ENCODE assay signal across 35 cellular contexts in genomic region chr22:27556371-27556770, GRCh38.
"Had no signal": no experiment of that assay in that cellular context is flagged by ENCODE, and none has a peak within 500 bp of the region (broad histone marks: within the 10 kb centered on the region; RNA-seq: fewer than 3 reads in every experiment).

No MANE protein-coding gene starts in this region.

- H3K4me3 Mint-ChIP-seq: activated CD4-positive, alpha-beta T cell treated with anti-CD3 and anti-CD28 coated beads for 36 hours; activated CD4-positive, alpha-beta T cell treated with anti-CD3 and anti-CD28 coated beads, Interleukin-2, amount 10 ng/mL, durations not matched to agents 7 days and 5 days; activated CD8-positive, alpha-beta T cell treated with anti-CD3 and anti-CD28 coated beads, Interleukin-2, amount 10 ng/mL, durations not matched to agents 7 days and 5 days; activated naive CD4-positive, alpha-beta T cell treated with anti-CD3 and anti-CD28 coated beads, Interleukin-2, amount 50 U/mL, for 24 hours; activated naive CD8-positive, alpha-beta T cell treated with anti-CD3 and anti-CD28 coated beads, Interleukin-2, amount 10 ng/mL, durations not matched to agents 7 days and 5 days; activated T-cell treated with anti-CD3 and anti-CD28 coated beads, Interleukin-2, amount 50 U/mL, for 24 hours; T-helper 1 cell treated with Interleukin-12 subunit alpha and Interleukin-12 subunit beta and Interleukin-4 antibody, amounts not matched to agents 30 μg/mL and 1 μg/mL, for 36 hours; T-helper 2 cell treated with Interferon-gamma antibody and Interleukin-4, amounts not matched to agents 5 μg/mL and 100 μg/mL, for 36 hours; WTC11 had no signal

- ATAC-seq: activated CD4-positive, alpha-beta T cell treated with anti-CD3 and anti-CD28 coated beads for 36 hours; activated CD4-positive, CD25-positive, alpha-beta regulatory T cell treated with anti-CD3 and anti-CD28 coated beads, Interleukin-2, amount 50 U/mL, for 24 hours; activated CD8-positive, alpha-beta T cell treated with anti-CD3 and anti-CD28 coated beads, Interleukin-2, amount 10 ng/mL, durations not matched to agents 7 days and 5 days; PC-3; WTC11 had no signal

- H3K27ac Mint-ChIP-seq: activated CD4-positive, alpha-beta T cell treated with anti-CD3 and anti-CD28 coated beads for 36 hours; activated CD4-positive, alpha-beta T cell treated with anti-CD3 and anti-CD28 coated beads, Interleukin-2, amount 10 ng/mL, durations not matched to agents 7 days and 5 days; activated CD8-positive, alpha-beta T cell treated with anti-CD3 and anti-CD28 coated beads, Interleukin-2, amount 10 ng/mL, durations not matched to agents 7 days and 5 days; activated naive CD4-positive, alpha-beta T cell treated with anti-CD3 and anti-CD28 coated beads, Interleukin-2, amount 50 U/mL, for 24 hours; activated naive CD8-positive, alpha-beta T cell treated with anti-CD3 and anti-CD28 coated beads, Interleukin-2, amount 10 ng/mL, durations not matched to agents 7 days and 5 days; activated T-cell treated with anti-CD3 and anti-CD28 coated beads, Interleukin-2, amount 50 U/mL, for 24 hours; activated T-helper 2 cell treated with anti-CD3 and anti-CD28 coated beads, Interferon-gamma antibody, Interleukin-2, Interleukin-4, amounts not matched to agents 10 μg/mL and 5 μg/mL and 100 μg/mL, durations not matched to agents 14 hours and 24 hours and 36 hours; T-helper 1 cell treated with Interleukin-12 subunit alpha and Interleukin-12 subunit beta and Interleukin-4 antibody, amounts not matched to agents 30 μg/mL and 1 μg/mL, for 36 hours; T-helper 2 cell treated with Interferon-gamma antibody and Interleukin-4, amounts not matched to agents 5 μg/mL and 100 μg/mL, for 36 hours; WTC11 had no signal

- H3K4me1 Mint-ChIP-seq: activated CD4-positive, alpha-beta T cell treated with anti-CD3 and anti-CD28 coated beads for 36 hours; activated CD4-positive, alpha-beta T cell treated with anti-CD3 and anti-CD28 coated beads, Interleukin-2, amount 10 ng/mL, durations not matched to agents 7 days and 5 days; activated naive CD4-positive, alpha-beta T cell treated with anti-CD3 and anti-CD28 coated beads, Interleukin-2, amount 50 U/mL, for 24 hours; activated naive CD8-positive, alpha-beta T cell treated with anti-CD3 and anti-CD28 coated beads, Interleukin-2, amount 10 ng/mL, durations not matched to agents 7 days and 5 days had no signal

- H3K36me3 Mint-ChIP-seq: activated naive CD4-positive, alpha-beta T cell treated with anti-CD3 and anti-CD28 coated beads, Interleukin-2, amount 50 U/mL, for 24 hours; activated naive CD8-positive, alpha-beta T cell treated with anti-CD3 and anti-CD28 coated beads, Interleukin-2, amount 10 ng/mL, durations not matched to agents 7 days and 5 days; WTC11 had no signal

- DNase-seq: activated CD4-positive, alpha-beta T cell treated with anti-CD3 and anti-CD28 coated beads for 36 hours; activated CD4-positive, alpha-beta T cell treated with anti-CD3 and anti-CD28 coated beads, Interleukin-2, amount 10 ng/mL, durations not matched to agents 7 days and 5 days; activated CD4-positive, alpha-beta T cell treated with anti-CD3 and anti-CD28 coated beads, Interleukin-2, amount 50 U/mL, for 48 hours; activated CD8-positive, alpha-beta T cell treated with anti-CD3 and anti-CD28 coated beads, Interleukin-2, amount 10 ng/mL, durations not matched to agents 7 days and 5 days; activated gamma-delta T cell; activated naive CD4-positive, alpha-beta T cell treated with Interleukin-2 at 50 U/mL for 16 hours; activated naive CD8-positive, alpha-beta T cell treated with anti-CD3 and anti-CD28 coated beads, Interleukin-2, amount 10 ng/mL, durations not matched to agents 7 days and 5 days; activated T-cell treated with anti-CD3 and anti-CD28 coated beads, Interleukin-2, amount 50 U/mL, for 24 hours; amygdala; brain microvascular endothelial cell; central memory CD4-positive, alpha-beta T cell; Kasumi-1; MM.1S; MV-4-11; NCI-H1092; NCI-H1436 treated with DMSO at 0.1 percent for 48 hours; NCI-H1694 treated with DMSO at 0.1 percent for 48 hours; NCI-H2029 treated with DMSO at 0.1 percent for 48 hours; NCI-H2107; NCI-H2171; NCI-H510A; NCI-H526; NCI-H748 treated with DMSO at 0.1 percent for 48 hours; NK-92 treated with Interleukin-12 subunit alpha and Interleukin-12 subunit beta, amount 100 ng/mL, for 24 hours; PC-3; Peyer's patch; RPMI8226; SHP77 treated with DMSO at 0.1 percent for 48 hours; SK-N-SH had no signal

- H3K27me3 Mint-ChIP-seq: activated CD4-positive, alpha-beta T cell treated with anti-CD3 and anti-CD28 coated beads for 36 hours; activated CD4-positive, alpha-beta T cell treated with anti-CD3 and anti-CD28 coated beads, Interleukin-2, amount 10 ng/mL, durations not matched to agents 7 days and 5 days; activated naive CD4-positive, alpha-beta T cell treated with anti-CD3 and anti-CD28 coated beads, Interleukin-2, amount 50 U/mL, for 24 hours; activated naive CD8-positive, alpha-beta T cell treated with anti-CD3 and anti-CD28 coated beads, Interleukin-2, amount 10 ng/mL, durations not matched to agents 7 days and 5 days; activated T-cell treated with anti-CD3 and anti-CD28 coated beads, Interleukin-2, amount 50 U/mL, for 24 hours had no signal

- H3K9me3 Mint-ChIP-seq: activated CD4-positive, alpha-beta T cell treated with anti-CD3 and anti-CD28 coated beads, Interleukin-2, amount 10 ng/mL, durations not matched to agents 7 days and 5 days; activated naive CD4-positive, alpha-beta T cell treated with anti-CD3 and anti-CD28 coated beads, Interleukin-2, amount 50 U/mL, for 24 hours; activated naive CD8-positive, alpha-beta T cell treated with anti-CD3 and anti-CD28 coated beads, Interleukin-2, amount 10 ng/mL, durations not matched to agents 7 days and 5 days; T-helper 2 cell treated with Interferon-gamma antibody and Interleukin-4, amounts not matched to agents 5 μg/mL and 100 μg/mL, for 36 hours had no signal
